ENCODE assay signal across 9 cellular contexts in genomic region chr15:101675796-101676582, GRCh38. TPM values are rescaled to one million over a fixed set of nuclear protein-coding genes. Genes with fewer than 3 reads are reported as not detected.
DNase-seq lines count a peak whose midpoint lies in the region; ATAC-seq and TF ChIP-seq lines count a peak whose summit lies in the region.
"Had no signal": no experiment of that assay in that cellular context is flagged by ENCODE, and none has a peak within 500 bp of the region (broad histone marks: within the 10 kb centered on the region; RNA-seq: fewer than 3 reads in every experiment).

No MANE protein-coding gene starts in this region.

- DNase-seq in left ventricle myocardium superior, result no peak
- DNase-seq in left ventricle myocardium inferior, result no peak
- peak; percentile 44 for DNase-seq in HS-5 (ENCODE audit: low read depth)
- DNase-seq in choroid plexus epithelial cell (ENCODE audit: low read depth), result peak; percentile 77
- peak; percentile 5 for DNase-seq in retina
- no peak for DNase-seq in COR-L47 (lab: John Stamatoyannopoulos, UW)
- no peak for DNase-seq in SHP77 treated with DMSO at 0.1 percent for 48 hours (lab: John Stamatoyannopoulos, UW)

- no peaks in the 10 kb centered on the region for H3K27me3 ChIP-seq in left ventricle myocardium inferior (ENCODE audit: low read depth)

- intact Hi-C loops in left ventricle myocardium superior (cut with micrococcal nuclease), result no loop called here
- intact Hi-C loops in left ventricle myocardium inferior (cut with micrococcal nuclease), result no loop called here

- H3K4me3 ChIP-seq in left ventricle myocardium inferior, result no peak overlapping the region
- peak overlapping the region; percentile 51 for H3K4me3 ChIP-seq in choroid plexus epithelial cell (ENCODE audit: low read depth, low read length)
- H3K4me3 ChIP-seq: skin epidermis had no signal

- H3K27ac ChIP-seq in left ventricle myocardium inferior (replicated peaks), result no peak overlapping the region

- TF ChIP-seq CTCF in left ventricle myocardium inferior (IDR thresholded peaks at IDR 0.05; ENCODE audit: borderline replicate concordance), result no peak
- TF ChIP-seq CTCF in choroid plexus epithelial cell (conservative IDR thresholded peaks at IDR 0.05; ENCODE audit: low read depth, low read length), result peak; percentile 16

- ATAC-seq in left ventricle myocardium superior (peak; percentile 46), HG03460 (IDR thresholded peaks at IDR 0.05; ENCODE audit: unreplicated experiment) (no peak)

- H3K9me3 ChIP-seq in left ventricle myocardium inferior (replicated peaks), result no peaks in the 10 kb centered on the region

- H3K36me3 ChIP-seq in left ventricle myocardium inferior, result peaks cover 54% of the 10 kb centered on the region

- H3K4me1 ChIP-seq in left ventricle myocardium inferior, result peaks cover 6% of the 10 kb centered on the region

RNA-seq across cellular contexts. Expression of gene TM2D3, which starts 23.8 kb away (rescaled TPM):
- total RNA-seq in left ventricle myocardium superior (48.7 TPM), left ventricle myocardium inferior (50.6 TPM)

RNA-seq across cellular contexts. Expression of gene TARS3, which starts 48.3 kb away (rescaled TPM):
- total RNA-seq in left ventricle myocardium superior (35.0 TPM), left ventricle myocardium inferior (36.2 TPM)

Comparison
In these comparisons a context has a peak if more than half of its experiments do, and no peak if none do; other contexts are left out.
1. DNase-seq: peak in HS-5 (single experiment), choroid plexus epithelial cell (single experiment) and retina (single experiment); none in left ventricle myocardium superior (single experiment), left ventricle myocardium inferior (single experiment), COR-L47 (single experiment) and SHP77 treated with DMSO at 0.1 percent for 48 hours (single experiment).